ENCODE assay signal across 10 cellular contexts in the genomic region with DNA sequence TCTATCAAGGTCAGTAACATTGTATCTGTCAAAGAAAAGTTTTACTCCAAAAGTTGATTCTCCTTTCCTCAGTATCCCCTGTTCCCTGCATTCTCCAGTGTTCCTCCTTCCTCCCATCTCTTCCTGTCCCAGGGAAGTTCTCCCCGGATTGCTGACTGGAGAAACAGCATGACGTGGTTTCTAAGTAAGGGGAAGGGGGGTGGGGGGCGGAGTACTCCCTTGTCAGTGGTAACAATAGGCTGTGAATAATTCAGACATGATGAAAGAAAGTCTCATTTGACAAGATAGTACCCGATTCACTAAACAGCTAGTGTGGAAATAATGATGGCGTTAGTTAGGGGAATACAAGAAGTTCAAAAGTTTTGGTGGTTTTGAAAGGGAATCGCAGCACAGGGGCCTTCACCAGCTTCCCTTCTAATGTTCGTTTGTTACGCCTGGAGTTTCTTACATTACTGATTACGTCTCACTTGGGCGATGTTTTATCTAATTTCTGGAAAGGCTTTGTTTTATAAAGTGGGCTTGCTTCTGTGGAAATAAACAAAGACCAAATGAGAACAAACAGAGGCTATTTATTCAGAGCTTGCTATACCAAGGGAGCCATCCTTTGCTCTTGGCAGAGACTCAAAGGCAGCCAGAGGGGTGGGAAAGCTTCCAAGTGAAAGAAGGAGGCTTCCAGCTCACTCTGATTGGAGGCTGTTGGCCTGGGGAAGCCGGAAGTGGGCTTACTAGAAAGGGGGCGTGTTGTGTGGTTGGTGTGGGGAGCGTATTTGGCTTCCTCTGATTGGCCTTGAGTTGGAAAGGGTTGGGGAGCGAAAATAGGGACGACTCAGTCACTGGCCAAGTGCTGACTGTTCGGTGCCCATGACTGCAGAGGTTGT.
DNase-seq lines count a peak whose midpoint lies in the region; ATAC-seq, FAIRE-seq and TF ChIP-seq lines count a peak whose summit lies in the region.
"Had no signal": no experiment of that assay in that cellular context is flagged by ENCODE, and none has a peak within 500 bp of the region (broad histone marks: within the 10 kb centered on the region; RNA-seq: fewer than 3 reads in every experiment).

No MANE protein-coding gene starts in this region.

- H3K9me3 ChIP-seq in MG63 (no peaks in the 10 kb centered on the region), SJCRH30 (replicated peaks) (no peaks in the 10 kb centered on the region), small intestine (ENCODE audit: control insufficient read depth, low read depth) (no peaks in the 10 kb centered on the region)

- H3K27me3 Mint-ChIP-seq in activated CD8-positive, alpha-beta T cell treated with anti-CD3 and anti-CD28 coated beads for 36 hours: peaks cover 4% of the 10 kb centered on the region

- FAIRE-seq in small intestine (lab: Jason Lieb, UNC) (no peak), GM12892 (lab: Jason Lieb, UNC) (no peak)

- H3K9me3 Mint-ChIP-seq in activated CD8-positive, alpha-beta T cell treated with anti-CD3 and anti-CD28 coated beads for 36 hours: no peaks in the 10 kb centered on the region

- TF ChIP-seq POLR2A in GM12892 (IDR thresholded peaks at IDR 0.05; ENCODE audit: low read depth, low read length): no peak

- H3K36me3 Mint-ChIP-seq in activated CD8-positive, alpha-beta T cell treated with anti-CD3 and anti-CD28 coated beads for 36 hours (ENCODE audit: low read depth): no peaks in the 10 kb centered on the region

- WGBS in small intestine, 3 donors: 62 to 73% (median 72%) methylated on average over 16 of the region's 16 CpGs

- H3K4me1 ChIP-seq in SJCRH30 (no peaks in the 10 kb centered on the region), small intestine (ENCODE audit: control insufficient read depth in 2 of 2, insufficient read depth in 1 of 2, low read depth in 1 of 2, low read length in 1 of 2) (no peaks in the 10 kb centered on the region)

- H3K4me3 Mint-ChIP-seq in activated CD8-positive, alpha-beta T cell treated with anti-CD3 and anti-CD28 coated beads for 36 hours: no peak overlapping the region

- intact Hi-C loops in left cardiac atrium (cut with DNase I): no loop called here
- intact Hi-C loops in activated CD8-positive, alpha-beta T cell treated with anti-CD3 and anti-CD28 coated beads for 36 hours (cut with micrococcal nuclease): no loop called here

- CTCF ChIA-PET in activated CD8-positive, alpha-beta T cell treated with anti-CD3 and anti-CD28 coated beads for 36 hours (lab: Charles Lee): no interaction called here

- H3K4me3 ChIP-seq in MG63 (no peak overlapping the region), SJCRH30 (peak overlapping the region; percentile 52), small intestine (ENCODE audit: low read depth in 1 of 2, low read length in 2 of 2) (no peak overlapping the region)

- no peaks in the 10 kb centered on the region for H3K4me1 Mint-ChIP-seq in activated CD8-positive, alpha-beta T cell treated with anti-CD3 and anti-CD28 coated beads for 36 hours (ENCODE audit: low read depth)

- H3K27ac Mint-ChIP-seq in activated CD8-positive, alpha-beta T cell treated with anti-CD3 and anti-CD28 coated beads for 36 hours: no peak overlapping the region

- no peak for TF ChIP-seq CTCF in activated CD8-positive, alpha-beta T cell treated with anti-CD3 and anti-CD28 coated beads for 36 hours (IDR thresholded peaks at IDR 0.05)
- no peak for TF ChIP-seq CTCF in GM20000 (IDR thresholded peaks at IDR 0.05; ENCODE audit: extremely low read depth, missing control alignments)

- DNase-seq in MG63: peak; percentile 34
- DNase-seq in SJCRH30: peak; percentile 93 to 96
- peak; percentile 48 for DNase-seq in left cardiac atrium
- peak; percentile 4 for DNase-seq in small intestine
- no peak for DNase-seq in activated CD8-positive, alpha-beta T cell treated with anti-CD3 and anti-CD28 coated beads for 36 hours
- no peak for DNase-seq in GM12892 (ENCODE audit: insufficient read length)
- DNase-seq in GM20000 (ENCODE audit: low spot score): no peak
- DNase-seq in islet precursor cell: no peak
- DNase-seq: stimulated activated naive CD4-positive, alpha-beta T cell had no signal

- no peaks in the 10 kb centered on the region; the same call in 1 of the 2 replicates for H3K27me3 ChIP-seq in MG63
- no peaks in the 10 kb centered on the region for H3K27me3 ChIP-seq in SJCRH30
- no peaks in the 10 kb centered on the region for H3K27me3 ChIP-seq in small intestine (ENCODE audit: control insufficient read depth in 2 of 2, insufficient read depth in 2 of 2, low read length in 2 of 2)

- peak; percentile 77 to 85 for ATAC-seq in left cardiac atrium
- ATAC-seq in activated CD8-positive, alpha-beta T cell treated with anti-CD3 and anti-CD28 coated beads for 36 hours: no peak

- POLR2A ChIA-PET in activated CD8-positive, alpha-beta T cell treated with anti-CD3 and anti-CD28 coated beads for 36 hours (lab: Charles Lee): interaction anchor here (0.6 kb wide), 1 partner anchor 659 kb away, joined by 4 read pairs; no protein-coding TSS in a partner anchor

- H3K27ac ChIP-seq in SJCRH30 (peak overlapping the region; percentile 62), small intestine (ENCODE audit: low read depth in 1 of 2, low read length in 1 of 2) (peak overlapping the region in 1 of 2 donors; percentile 52)
- H3K27ac ChIP-seq: epithelial cell of prostate had no signal

- H3K36me3 ChIP-seq in MG63: no peaks in the 10 kb centered on the region
- H3K36me3 ChIP-seq in SJCRH30: no peaks in the 10 kb centered on the region
- H3K36me3 ChIP-seq in small intestine (ENCODE audit: control insufficient read depth in 2 of 2, insufficient read depth in 2 of 2, low read length in 2 of 2): no peaks in the 10 kb centered on the region

Comparison
In these comparisons a context has a peak if more than half of its experiments do, and no peak if none do; other contexts are left out.
1. DNase-seq: peak in MG63 (single experiment), SJCRH30 (2 of 2), left cardiac atrium (single experiment) and small intestine (single experiment); none in activated CD8-positive, alpha-beta T cell treated with anti-CD3 and anti-CD28 coated beads for 36 hours (single experiment), GM12892 (single experiment), GM20000 (single experiment) and islet precursor cell (single experiment).